8 cellular contexts compared by ENCODE assay signal in genomic region chr1:3564921-3565831, GRCh38. TPM values are rescaled to one million over a fixed set of nuclear protein-coding genes. Genes with fewer than 3 reads are reported as not detected.
DNase-seq lines count a peak whose midpoint lies in the region; ATAC-seq and TF ChIP-seq lines count a peak whose summit lies in the region.

No MANE protein-coding gene starts in this region.

- H2AFZ ChIP-seq in KMS-11 (ENCODE audit: low read depth) (no peak overlapping the region), smooth muscle cell (ENCODE audit: low read depth) (no peak overlapping the region)

- peak; percentile 83 for TF ChIP-seq CTCF in KMS-11 (conservative IDR thresholded peaks at IDR 0.05; ENCODE audit: low read depth, low read length)
- TF ChIP-seq CTCF in gastroesophageal sphincter (IDR thresholded peaks at IDR 0.05): peak in 3 of 4 experiments; percentile 53 to 89 (median 57)
- TF ChIP-seq CTCF in smooth muscle cell (IDR thresholded peaks at IDR 0.05; ENCODE audit: borderline replicate concordance, insufficient read depth, poor library complexity, severe bottlenecking): peak; percentile 88

- H3K27me3 ChIP-seq in KMS-11 (ENCODE audit: insufficient read depth, low read depth): peaks cover 93% of the 10 kb centered on the region
- H3K27me3 ChIP-seq in gastroesophageal sphincter: peaks cover 16% of the 10 kb centered on the region
- no peaks in the 10 kb centered on the region for H3K27me3 ChIP-seq in smooth muscle cell (ENCODE audit: low read depth)

- H3K9me3 ChIP-seq in gastroesophageal sphincter (no peaks in the 10 kb centered on the region), smooth muscle cell (replicated peaks; ENCODE audit: low read depth) (no peaks in the 10 kb centered on the region)

- peak; percentile 26 for DNase-seq in EL
- peak; percentile 17 for DNase-seq in activated T-cell treated with anti-CD3 and anti-CD28 coated beads for 1 hour (ENCODE audit: low read depth)
- no peak for DNase-seq in smooth muscle cell (lab: John Stamatoyannopoulos, UW; ENCODE audit: unreplicated experiment)
- DNase-seq in NCI-H345 treated with DMSO at 0.1 percent for 48 hours (lab: John Stamatoyannopoulos, UW; ENCODE audit: unreplicated experiment): no peak

- H3F3A ChIP-seq in smooth muscle cell (ENCODE audit: low read depth): no peaks in the 10 kb centered on the region

- H3K79me2 ChIP-seq in KMS-11 (ENCODE audit: insufficient read depth, low read depth): no peaks in the 10 kb centered on the region
- no peaks in the 10 kb centered on the region for H3K79me2 ChIP-seq in smooth muscle cell (ENCODE audit: low read depth)

- ATAC-seq in gastroesophageal sphincter (no peak), GM21786 (IDR thresholded peaks at IDR 0.05; ENCODE audit: unreplicated experiment) (no peak), HG03571 (IDR thresholded peaks at IDR 0.05; ENCODE audit: unreplicated experiment) (no peak)

- WGBS in gastroesophageal sphincter (ENCODE audit: low coverage in 1 of 2), 2 donors: 63% methylated on average over 7 of the region's 29 CpGs; no CpG with 5 or more reads in 1 of the 2 donors
- WGBS in smooth muscle cell (ENCODE audit: low lambda C conversion rate): 71% methylated on average over 27 of the region's 29 CpGs

- H3K9ac ChIP-seq in KMS-11 (no peak overlapping the region), smooth muscle cell (ENCODE audit: low read depth) (no peak overlapping the region)

- H3K27ac ChIP-seq in KMS-11: no peak overlapping the region
- no peak overlapping the region for H3K27ac ChIP-seq in gastroesophageal sphincter
- H3K27ac ChIP-seq in smooth muscle cell (ENCODE audit: low read depth): no peak overlapping the region

- no peak overlapping the region for H3K4me3 ChIP-seq in KMS-11 (IDR thresholded peaks at IDR 0.05; ENCODE audit: insufficient read depth, low read depth, low read length)
- H3K4me3 ChIP-seq in gastroesophageal sphincter: no peak overlapping the region
- H3K4me3 ChIP-seq in smooth muscle cell: no peak overlapping the region

- no peaks in the 10 kb centered on the region for H3K4me1 ChIP-seq in KMS-11 (ENCODE audit: low read depth, poor library complexity, severe bottlenecking)
- H3K4me1 ChIP-seq in gastroesophageal sphincter: peaks cover 0 to 12% (median 0%) of the 10 kb centered on the region in 3 donors
- H3K4me1 ChIP-seq in smooth muscle cell (ENCODE audit: low read depth): no peaks in the 10 kb centered on the region

- H4K20me1 ChIP-seq in KMS-11 (ENCODE audit: insufficient read depth) (no peaks in the 10 kb centered on the region), smooth muscle cell (ENCODE audit: low read depth) (no peaks in the 10 kb centered on the region)

- H3K36me3 ChIP-seq in KMS-11 (ENCODE audit: insufficient read depth) (no peaks in the 10 kb centered on the region), gastroesophageal sphincter (no peaks in the 10 kb centered on the region), smooth muscle cell (ENCODE audit: low read depth) (no peaks in the 10 kb centered on the region)

- H3K4me2 ChIP-seq in KMS-11 (no peak overlapping the region), smooth muscle cell (no peak overlapping the region)

- TF ChIP-seq POLR2A in gastroesophageal sphincter (IDR thresholded peaks at IDR 0.05): no peak

- no peak for TF ChIP-seq EP300 in gastroesophageal sphincter (IDR thresholded peaks at IDR 0.05)

RNA-seq across cellular contexts. Expression of gene MEGF6, which starts 46.1 kb away (rescaled TPM):
- total RNA-seq in gastroesophageal sphincter (10 to 100 TPM in 2 of 4 donors, 1 to 10 TPM in 2; 4.7 to 15.5 (median 10.8) TPM), smooth muscle cell (4.8 and 6.5 TPM in 2 replicates)
- 12.8 and 18.6 TPM in 2 replicates for polyA plus RNA-seq in smooth muscle cell

RNA-seq across cellular contexts. Expression of gene TPRG1L, which starts 59.6 kb away (rescaled TPM):
- 10 to 100 TPM; 38.2 to 52.1 (median 46.6) TPM for total RNA-seq in gastroesophageal sphincter
- 20.7 and 21.7 TPM in 2 replicates for total RNA-seq in smooth muscle cell
- polyA plus RNA-seq in smooth muscle cell: 35.0 and 38.7 TPM in 2 replicates

Comparison
In these comparisons a context has a peak if more than half of its experiments do, and no peak if none do; other contexts are left out.
1. DNase-seq: peak in EL (single experiment) and activated T-cell treated with anti-CD3 and anti-CD28 coated beads for 1 hour (single experiment); none in smooth muscle cell (single experiment) and NCI-H345 treated with DMSO at 0.1 percent for 48 hours (single experiment).
2. Peak in every context shown above with its lines, with median percentiles within 50 percentile points of each other: CTCF ChIP-seq.